In genomic region chr7:73214471-73214870, GRCh38 we compare ENCODE assay signal across 8 cellular contexts.
DNase-seq lines count a peak whose midpoint lies in the region; ATAC-seq, FAIRE-seq and TF ChIP-seq lines count a peak whose summit lies in the region.
"Not testable (repeated sequence)": the region's sequence is repeated elsewhere in the genome, so short reads cannot be mapped to it uniquely, and the experiment has no call there.

No MANE protein-coding gene starts in this region.

- not testable (repeated sequence) for H3K27me3 Mint-ChIP-seq in MCF 10A (ENCODE audit: insufficient read depth, unreplicated experiment)

- not testable (repeated sequence) for H3K4me3 Mint-ChIP-seq in MCF 10A (ENCODE audit: unreplicated experiment)

- CTCF ChIA-PET in PC-3 (lab: Charles Lee); MCF 10A (lab: Yijun Ruan, JAX): not testable (repeated sequence)

- H3K9ac ChIP-seq in PC-3 (ENCODE audit: low read length); SU-DHL-6 (ENCODE audit: low read length): not testable (repeated sequence)

- not testable (repeated sequence) for H2AFZ ChIP-seq in PC-3 (ENCODE audit: low read length); SU-DHL-6 (ENCODE audit: low read depth, low read length, severe bottlenecking)

- not testable (repeated sequence) for H3K36me3 Mint-ChIP-seq in MCF 10A (ENCODE audit: insufficient read depth, unreplicated experiment)

- H3K79me2 ChIP-seq in PC-3 (ENCODE audit: low read length); SU-DHL-6 (ENCODE audit: insufficient read depth, low read length): not testable (repeated sequence)

- H3K36me3 ChIP-seq in PC-3 (ENCODE audit: low read depth, low read length); SU-DHL-6 (ENCODE audit: low read length); lung (ENCODE audit: control insufficient read depth in 2 of 2, insufficient read depth in 2 of 2, low read length in 2 of 2); pancreas; aorta (ENCODE audit: control insufficient read depth in 1 of 2, insufficient read depth in 2 of 2, low read length in 1 of 2): not testable (repeated sequence)

- H3K27ac ChIP-seq in PC-3 (ENCODE audit: low read length); right cardiac atrium (ENCODE audit: low read length); lung (ENCODE audit: low read depth in 1 of 2, low read length in 1 of 2); pancreas; aorta (ENCODE audit: low read depth in 1 of 2, low read length in 2 of 2): not testable (repeated sequence)
- H3K27ac ChIP-seq in SU-DHL-6 (ENCODE audit: low read depth, low read length), result peak overlapping the region; percentile 55; the same call in 1 of the 2 replicates

- 66% methylated on average over 4 of the region's 4 CpGs for WGBS in right cardiac atrium
- WGBS in lung, 2 donors, result 38 to 56% methylated on average over 2 to 4 of the region's 4 CpGs
- WGBS in pancreas, 2 donors, result 35 to 36% methylated on average over 4 of the region's 4 CpGs
- WGBS in aorta, 2 donors, result 53 to 55% methylated on average over 4 of the region's 4 CpGs

- POLR2A ChIA-PET in PC-3 (lab: Charles Lee; ENCODE audit: unreplicated experiment); MCF 10A (lab: Yijun Ruan, JAX): not testable (repeated sequence)

- not testable (repeated sequence) for H3K4me2 ChIP-seq in PC-3 (ENCODE audit: low read length); SU-DHL-6 (ENCODE audit: low read depth, low read length, poor library complexity, severe bottlenecking)

- H3K27me3 ChIP-seq in PC-3 (ENCODE audit: low read length); SU-DHL-6 (ENCODE audit: low read length); right cardiac atrium (ENCODE audit: control insufficient read depth, insufficient read depth); lung (ENCODE audit: control insufficient read depth, insufficient read depth); pancreas; aorta (ENCODE audit: control insufficient read depth in 1 of 2, insufficient read depth in 2 of 2, low read length in 1 of 2): not testable (repeated sequence)

- not testable (repeated sequence) for BruUV-seq in PC-3 (replicated peaks; lab: Mats Ljungman, UMichigan); MCF 10A (replicated peaks; lab: Mats Ljungman, UMichigan)

- not testable (repeated sequence) for H3K9me2 ChIP-seq in PC-3 (replicated peaks; ENCODE audit: low read length); SU-DHL-6 (replicated peaks; ENCODE audit: insufficient read depth, low read length)

- H4K20me1 ChIP-seq in PC-3 (ENCODE audit: low read length); SU-DHL-6 (ENCODE audit: low read depth, low read length): not testable (repeated sequence)

- H3K9me3 Mint-ChIP-seq in MCF 10A (ENCODE audit: unreplicated experiment), result not testable (repeated sequence)

- not testable (repeated sequence) for FAIRE-seq in pancreas (lab: Jason Lieb, UNC)

- DNase-seq in EL, result peak; percentile 1
- DNase-seq in PC-3, result not testable (repeated sequence)
- DNase-seq in MCF 10A (ENCODE audit: unreplicated experiment), result peak; percentile 5
- DNase-seq in right cardiac atrium, result peak in 2 of 3 donors; percentile 40 to 50
- peak; percentile 29 for DNase-seq in lung (ENCODE audit: low spot score)
- peak in 3 of 6 donors; percentile 3 to 30 (median 28) for DNase-seq in pancreas
- DNase-seq in aorta, result peak; percentile 43 to 65

- not testable (repeated sequence) for H3K4me1 ChIP-seq in PC-3 (ENCODE audit: insufficient read depth, low read length); right cardiac atrium (ENCODE audit: control insufficient read depth, insufficient read depth, low read length); lung (ENCODE audit: control insufficient read depth in 2 of 2, insufficient read depth in 2 of 2, low read length in 2 of 2); pancreas; aorta (ENCODE audit: control insufficient read depth in 1 of 2, insufficient read depth in 2 of 2, low read length in 2 of 2)

- H3K4me1 Mint-ChIP-seq in MCF 10A (ENCODE audit: insufficient read depth, unreplicated experiment), result not testable (repeated sequence)

- not testable (repeated sequence) for H3K4me3 ChIP-seq in PC-3 (ENCODE audit: low read length); SU-DHL-6 (ENCODE audit: insufficient read depth, low read length, poor library complexity, severe bottlenecking); right cardiac atrium (ENCODE audit: low read length); lung; pancreas; aorta (ENCODE audit: low read length in 2 of 2)

- not testable (repeated sequence) for H3K9me3 ChIP-seq in PC-3 (ENCODE audit: low read length); SU-DHL-6 (ENCODE audit: insufficient read depth, low read length); right cardiac atrium (ENCODE audit: control insufficient read depth, low read length); lung (ENCODE audit: control insufficient read depth in 2 of 2, insufficient read depth in 1 of 2, low read length in 1 of 2); pancreas; aorta (ENCODE audit: control insufficient read depth, low read length)

- intact Hi-C loops in PC-3 (cut with micrococcal nuclease); MCF 10A (cut with micrococcal nuclease); right cardiac atrium (cut with DNase I); pancreas (cut with DNase I); aorta (cut with DNase I): not testable (repeated sequence)

- TF ChIP-seq CTCF in PC-3 (conservative IDR thresholded peaks at IDR 0.05; ENCODE audit: low read depth, low read length); SU-DHL-6 (IDR thresholded peaks at IDR 0.05; ENCODE audit: insufficient read depth, low read length, poor library complexity, severe bottlenecking); MCF 10A (IDR thresholded peaks at IDR 0.05; ENCODE audit: unreplicated experiment); lung (IDR thresholded peaks at IDR 0.05; ENCODE audit: control extremely low read depth, extremely low read depth); pancreas (IDR thresholded peaks at IDR 0.05): not testable (repeated sequence)

- ATAC-seq in PC-3 (0 out of 2 replicates have a peak, but pooled peaks have one; percentile 9), right cardiac atrium (peak in 1 of 2 donors; percentile 4), pancreas (peak in 3 of 4 donors; percentile 20 to 61 (median 38))
- ATAC-seq in lung (ENCODE audit: insufficient read depth, low FRiP score); aorta (ENCODE audit: low FRiP score): not testable (repeated sequence)

- H3F3A ChIP-seq in PC-3 (ENCODE audit: low read length, unreplicated experiment); SU-DHL-6 (ENCODE audit: insufficient read depth): not testable (repeated sequence)

- H3K27ac Mint-ChIP-seq in MCF 10A (ENCODE audit: low read depth, unreplicated experiment), result not testable (repeated sequence)
